In genomic region chr2:183124957-183125255, GRCh38 we compare ENCODE assay signal across 8 cellular contexts. TPM values are rescaled to one million over a fixed set of nuclear protein-coding genes. Genes with fewer than 3 reads are reported as not detected.
A peak's percentile ranks its signal among the peaks of the same experiment; 100 is the strongest.
DNase-seq lines count a peak whose midpoint lies in the region; ATAC-seq and TF ChIP-seq lines count a peak whose summit lies in the region.

No MANE protein-coding gene starts in this region.

- intact Hi-C loops in activated CD4-positive, alpha-beta T cell treated with anti-CD3 and anti-CD28 coated beads for 36 hours (cut with DNase I, micrococcal nuclease) = loop anchor here (1.0 to 10.0 kb wide), 5 partner anchors 47 to 1230 kb away; partner anchors contain the start of genes DNAJC10 (in 2 of the 2), DUSP19 (in 2 of the 2), ITPRID2 (in 1 of the 2) and NCKAP1 (in 1 of the 2)

- ATAC-seq in activated CD4-positive, alpha-beta T cell treated with anti-CD3 and anti-CD28 coated beads for 36 hours = no peak
- no peak for ATAC-seq in activated naive CD8-positive, alpha-beta T cell treated with anti-CD3 and anti-CD28 coated beads, Interleukin-2, amount 10 ng/mL, durations not matched to agents 7 days and 5 days (ENCODE audit: low read depth)
- ATAC-seq in GM18909 (IDR thresholded peaks at IDR 0.05; ENCODE audit: poor library complexity, unreplicated experiment) = no peak
- no peak for ATAC-seq in HG03039 (IDR thresholded peaks at IDR 0.05; ENCODE audit: unreplicated experiment)

- H3K36me3 ChIP-seq in kidney epithelial cell (ENCODE audit: control insufficient read depth, insufficient read depth, low read length) = no peaks in the 10 kb centered on the region

- POLR2A ChIA-PET in activated CD4-positive, alpha-beta T cell treated with anti-CD3 and anti-CD28 coated beads for 36 hours (lab: Charles Lee) = no interaction called here
- POLR2A ChIA-PET in activated naive CD8-positive, alpha-beta T cell treated with anti-CD3 and anti-CD28 coated beads, Interleukin-2, amount 10 ng/mL, durations not matched to agents 7 days and 5 days (lab: Charles Lee) = no interaction called here

- TF ChIP-seq CTCF in kidney epithelial cell (IDR thresholded peaks at IDR 0.05; ENCODE audit: insufficient read depth, low read length, poor library complexity, severe bottlenecking) = no peak

- H3K36me3 Mint-ChIP-seq in activated CD4-positive, alpha-beta T cell treated with anti-CD3 and anti-CD28 coated beads for 36 hours (ENCODE audit: low read depth) = peaks cover 16% of the 10 kb centered on the region
- H3K36me3 Mint-ChIP-seq in activated naive CD8-positive, alpha-beta T cell treated with anti-CD3 and anti-CD28 coated beads, Interleukin-2, amount 10 ng/mL, durations not matched to agents 7 days and 5 days = peaks cover 8% of the 10 kb centered on the region

- H3K4me3 Mint-ChIP-seq in activated CD4-positive, alpha-beta T cell treated with anti-CD3 and anti-CD28 coated beads for 36 hours = peak overlapping the region; percentile 96
- peak overlapping the region; percentile 95 for H3K4me3 Mint-ChIP-seq in activated naive CD8-positive, alpha-beta T cell treated with anti-CD3 and anti-CD28 coated beads, Interleukin-2, amount 10 ng/mL, durations not matched to agents 7 days and 5 days

- peak overlapping the region; percentile 97 for H3K27ac Mint-ChIP-seq in activated CD4-positive, alpha-beta T cell treated with anti-CD3 and anti-CD28 coated beads for 36 hours
- peak overlapping the region; percentile 98 for H3K27ac Mint-ChIP-seq in activated naive CD8-positive, alpha-beta T cell treated with anti-CD3 and anti-CD28 coated beads, Interleukin-2, amount 10 ng/mL, durations not matched to agents 7 days and 5 days

- no peaks in the 10 kb centered on the region for H3K27me3 ChIP-seq in kidney epithelial cell (ENCODE audit: control insufficient read depth, insufficient read depth, low read length)

- H3K9me3 Mint-ChIP-seq in activated CD4-positive, alpha-beta T cell treated with anti-CD3 and anti-CD28 coated beads for 36 hours (ENCODE audit: low read depth) = no peaks in the 10 kb centered on the region
- H3K9me3 Mint-ChIP-seq in activated naive CD8-positive, alpha-beta T cell treated with anti-CD3 and anti-CD28 coated beads, Interleukin-2, amount 10 ng/mL, durations not matched to agents 7 days and 5 days = no peaks in the 10 kb centered on the region

- H3K27me3 Mint-ChIP-seq in activated CD4-positive, alpha-beta T cell treated with anti-CD3 and anti-CD28 coated beads for 36 hours = peaks cover 6% of the 10 kb centered on the region
- peaks cover 2% of the 10 kb centered on the region for H3K27me3 Mint-ChIP-seq in activated naive CD8-positive, alpha-beta T cell treated with anti-CD3 and anti-CD28 coated beads, Interleukin-2, amount 10 ng/mL, durations not matched to agents 7 days and 5 days

- peak overlapping the region; percentile 79 for H3K4me3 ChIP-seq in kidney epithelial cell (ENCODE audit: low read depth, low read length)

- CTCF ChIA-PET in activated CD4-positive, alpha-beta T cell treated with anti-CD3 and anti-CD28 coated beads for 36 hours (lab: Charles Lee) = interaction anchor here (1.2 to 1.9 kb wide), 2 partner anchors 46 to 85 kb away, joined by 4 to 5 read pairs; partner anchors contain the start of gene DUSP19

- no peak for DNase-seq in activated CD4-positive, alpha-beta T cell treated with anti-CD3 and anti-CD28 coated beads for 36 hours
- DNase-seq in activated CD4-positive, alpha-beta T cell treated with anti-CD3 and anti-CD28 coated beads for 4 hours = no peak
- no peak for DNase-seq in activated naive CD8-positive, alpha-beta T cell treated with anti-CD3 and anti-CD28 coated beads, Interleukin-2, amount 10 ng/mL, durations not matched to agents 7 days and 5 days
- DNase-seq in kidney epithelial cell (ENCODE audit: low read depth) = no peak
- peak; percentile 36 for DNase-seq in superior temporal gyrus (ENCODE audit: extremely low spot score)
- no peak for DNase-seq in NCI-H146 (lab: John Stamatoyannopoulos, UW)

- peaks cover 25% of the 10 kb centered on the region for H3K4me1 Mint-ChIP-seq in activated CD4-positive, alpha-beta T cell treated with anti-CD3 and anti-CD28 coated beads for 36 hours
- peaks cover 28% of the 10 kb centered on the region for H3K4me1 Mint-ChIP-seq in activated naive CD8-positive, alpha-beta T cell treated with anti-CD3 and anti-CD28 coated beads, Interleukin-2, amount 10 ng/mL, durations not matched to agents 7 days and 5 days

RNA-seq across cellular contexts. Expression of gene NUP35, which starts 0.7 kb away (rescaled TPM):
- 10 to 100 TPM; 36.0 to 50.5 TPM for total RNA-seq in activated CD4-positive, alpha-beta T cell treated with anti-CD3 and anti-CD28 coated beads for 36 hours
- 10 to 100 TPM; 20.1 to 21.4 TPM for total RNA-seq in activated naive CD8-positive, alpha-beta T cell treated with anti-CD3 and anti-CD28 coated beads, Interleukin-2, amount 10 ng/mL, durations not matched to agents 7 days and 5 days
- 11.2 and 16.6 TPM in 2 replicates for total RNA-seq in kidney epithelial cell

RNA-seq across cellular contexts. Expression of gene DUSP19, which starts 46.4 kb away (rescaled TPM):
- 1 to 10 TPM; 4.0 to 4.2 TPM for total RNA-seq in activated CD4-positive, alpha-beta T cell treated with anti-CD3 and anti-CD28 coated beads for 36 hours
- total RNA-seq in activated naive CD8-positive, alpha-beta T cell treated with anti-CD3 and anti-CD28 coated beads, Interleukin-2, amount 10 ng/mL, durations not matched to agents 7 days and 5 days = 1 to 10 TPM; 1.7 to 1.8 TPM
- 0.58 and 1.0 TPM in 2 replicates for total RNA-seq in kidney epithelial cell
